Comparison of ENCODE assay signal across 14 cellular contexts in the genomic region with DNA sequence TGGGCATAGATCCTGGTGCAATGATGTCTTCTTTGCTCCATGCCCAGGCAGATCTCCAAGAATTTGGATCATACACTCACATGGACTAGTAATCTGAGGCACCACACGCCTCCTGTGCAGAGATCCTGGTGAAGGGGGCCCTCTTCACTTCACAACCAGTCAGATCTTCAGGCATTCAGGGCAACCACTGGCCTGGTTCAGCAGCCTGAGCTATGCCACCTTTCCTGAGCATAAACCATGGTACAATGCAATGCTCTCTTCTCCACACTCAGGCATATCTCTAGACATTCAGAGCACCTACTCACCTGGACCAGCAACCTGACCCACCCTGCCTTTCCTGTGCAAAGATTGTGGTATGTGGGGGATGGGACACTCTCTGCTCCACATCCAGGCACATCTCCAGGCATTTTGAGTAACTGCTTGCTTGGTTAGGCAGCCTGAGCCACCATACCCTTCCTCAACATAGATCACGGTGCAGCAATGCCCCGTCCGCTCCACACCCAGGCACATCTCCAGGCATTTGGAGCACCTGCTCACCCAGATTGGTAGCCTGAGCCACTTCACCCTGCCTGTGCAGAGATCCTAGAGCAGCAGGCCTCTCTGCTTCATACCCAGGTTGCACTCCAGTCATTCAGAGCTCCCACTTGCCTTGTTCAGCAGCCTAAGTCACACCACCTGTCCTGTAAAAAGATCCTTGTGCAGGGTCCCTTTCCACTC.
DNase-seq lines count a peak whose midpoint lies in the region; ATAC-seq, FAIRE-seq and TF ChIP-seq lines count a peak whose summit lies in the region.
"Had no signal": no experiment of that assay in that cellular context is flagged by ENCODE, and none has a peak within 500 bp of the region (broad histone marks: within the 10 kb centered on the region; RNA-seq: fewer than 3 reads in every experiment).

No MANE protein-coding gene starts in this region.

- H2BK5ac ChIP-seq in H1 (ENCODE audit: low read depth, low read length) = peak overlapping the region; percentile 44; the same call in 1 of the 2 replicates

- H4K8ac ChIP-seq in H1 (ENCODE audit: extremely low read depth, insufficient read depth, low read length) = no peak overlapping the region

- no peaks in the 10 kb centered on the region for H3K79me2 ChIP-seq in H1 (ENCODE audit: control insufficient read depth in 1 of 2, insufficient read depth in 2 of 2, low read length in 2 of 2)

- H3K4ac ChIP-seq in H1 (replicated peaks; ENCODE audit: insufficient read length, low read depth, low read length) = no peak overlapping the region

- no peak overlapping the region for H3K14ac ChIP-seq in H1 (ENCODE audit: insufficient read length)

- no peak overlapping the region for H3K9ac ChIP-seq in H1 (replicated peaks in 1 of 4; ENCODE audit: extremely low read depth in 1 of 4, low read depth in 3 of 4, low read length in 3 of 4)
- H3K9ac ChIP-seq: BLaER1 had no signal

- peak overlapping the region; percentile 30 for H3K27ac Mint-ChIP-seq in activated CD8-positive, alpha-beta T cell treated with anti-CD3 and anti-CD28 coated beads, Interleukin-2, amount 10 ng/mL, durations not matched to agents 7 days and 5 days
- H3K27ac Mint-ChIP-seq in activated CD8-positive, alpha-beta T cell treated with anti-CD3 and anti-CD28 coated beads for 36 hours = no peak overlapping the region
- H3K27ac Mint-ChIP-seq: H9 had no signal

- H2BK12ac ChIP-seq in H1 (ENCODE audit: low read depth, low read length) = no peak overlapping the region

- no peak overlapping the region for H3K18ac ChIP-seq in H1 (ENCODE audit: extremely low read depth, low read length)

- no peak overlapping the region for H3K4me2 ChIP-seq in H1 (ENCODE audit: insufficient read depth in 1 of 2, low read depth in 2 of 2, low read length in 2 of 2)
- H3K4me2 ChIP-seq: BLaER1 had no signal

- DNase-seq in activated CD8-positive, alpha-beta T cell treated with anti-CD3 and anti-CD28 coated beads, Interleukin-2, amount 10 ng/mL, durations not matched to agents 7 days and 5 days = no peak
- DNase-seq in activated CD8-positive, alpha-beta T cell treated with anti-CD3 and anti-CD28 coated beads for 36 hours = no peak
- DNase-seq in H1 (ENCODE audit: low read depth in 1 of 2, low spot score in 2 of 2) = no peak
- no peak for DNase-seq in upper lobe of left lung
- no peak for DNase-seq in RWPE1 (ENCODE audit: low spot score)
- DNase-seq: EL, NCI-H226 had no signal

- H3K27me3 Mint-ChIP-seq in activated CD8-positive, alpha-beta T cell treated with anti-CD3 and anti-CD28 coated beads, Interleukin-2, amount 10 ng/mL, durations not matched to agents 7 days and 5 days (ENCODE audit: low read depth) = peaks cover 2% of the 10 kb centered on the region
- H3K27me3 Mint-ChIP-seq in activated CD8-positive, alpha-beta T cell treated with anti-CD3 and anti-CD28 coated beads for 36 hours = no peaks in the 10 kb centered on the region
- H3K27me3 Mint-ChIP-seq: CD4-positive, alpha-beta memory T cell had no signal

- no peak overlapping the region for H3K4me3 ChIP-seq in H1 (ENCODE audit: extremely low read depth in 1 of 4, insufficient read depth in 2 of 4, low read depth in 3 of 4, low read length in 4 of 4)
- no peak overlapping the region for H3K4me3 ChIP-seq in upper lobe of left lung
- H3K4me3 ChIP-seq: BLaER1, SK-N-MC had no signal

- 91% methylated on average over 4 of the region's 4 CpGs; no CpG with 5 or more reads in 1 of the 2 experiments for WGBS in H1 (ENCODE audit: extremely low coverage in 1 of 2, insufficient coverage in 1 of 2, insufficient read length in 1 of 2, insufficient replicate concordance in 2 of 2, low coverage in 1 of 2, low lambda C conversion rate in 2 of 2, missing lambda C conversion rate in 1 of 2), 2 experiments
- WGBS in upper lobe of left lung, 2 donors = 75 to 91% methylated on average over 4 of the region's 4 CpGs

- H3K27ac ChIP-seq in H1 (ENCODE audit: low read depth, low read length) = no peak overlapping the region
- H3K27ac ChIP-seq in upper lobe of left lung = no peak overlapping the region
- H3K27ac ChIP-seq in RWPE1 = no peak overlapping the region
- H3K27ac ChIP-seq: BLaER1, SK-N-MC had no signal

- H3K4me1 Mint-ChIP-seq in activated CD8-positive, alpha-beta T cell treated with anti-CD3 and anti-CD28 coated beads, Interleukin-2, amount 10 ng/mL, durations not matched to agents 7 days and 5 days (ENCODE audit: low read depth) = peaks cover 24% of the 10 kb centered on the region
- peaks cover 23% of the 10 kb centered on the region for H3K4me1 Mint-ChIP-seq in activated CD8-positive, alpha-beta T cell treated with anti-CD3 and anti-CD28 coated beads for 36 hours (ENCODE audit: low read depth)

- intact Hi-C loops in activated CD8-positive, alpha-beta T cell treated with anti-CD3 and anti-CD28 coated beads for 36 hours (cut with micrococcal nuclease) = loop anchor here (5.0 kb wide), 1 partner anchor 285 kb away; no protein-coding TSS in a partner anchor

- H3K36me3 Mint-ChIP-seq in activated CD8-positive, alpha-beta T cell treated with anti-CD3 and anti-CD28 coated beads, Interleukin-2, amount 10 ng/mL, durations not matched to agents 7 days and 5 days (ENCODE audit: low read depth) = peaks cover 2% of the 10 kb centered on the region
- no peaks in the 10 kb centered on the region for H3K36me3 Mint-ChIP-seq in activated CD8-positive, alpha-beta T cell treated with anti-CD3 and anti-CD28 coated beads for 36 hours (ENCODE audit: low read depth)
- H3K36me3 Mint-ChIP-seq: CD4-positive, alpha-beta memory T cell had no signal

- peak; percentile 33 for ATAC-seq in activated CD8-positive, alpha-beta T cell treated with anti-CD3 and anti-CD28 coated beads, Interleukin-2, amount 10 ng/mL, durations not matched to agents 7 days and 5 days
- no peak for ATAC-seq in activated CD8-positive, alpha-beta T cell treated with anti-CD3 and anti-CD28 coated beads for 36 hours
- ATAC-seq in GM18511 (IDR thresholded peaks at IDR 0.05; ENCODE audit: unreplicated experiment) (peak; percentile 14), upper lobe of left lung (ENCODE audit: low FRiP score in 2 of 2) (peak; percentile 19 to 49), HG03469 (IDR thresholded peaks at IDR 0.05; ENCODE audit: unreplicated experiment) (no peak)

- H3K9me3 Mint-ChIP-seq in activated CD8-positive, alpha-beta T cell treated with anti-CD3 and anti-CD28 coated beads, Interleukin-2, amount 10 ng/mL, durations not matched to agents 7 days and 5 days (ENCODE audit: insufficient read depth) = no peaks in the 10 kb centered on the region
- H3K9me3 Mint-ChIP-seq in activated CD8-positive, alpha-beta T cell treated with anti-CD3 and anti-CD28 coated beads for 36 hours = no peaks in the 10 kb centered on the region

- H2AFZ ChIP-seq in H1 (ENCODE audit: low read length) = no peak overlapping the region; the same call in 1 of the 2 replicates

- H2BK120ac ChIP-seq in H1 (replicated peaks; ENCODE audit: low read depth, low read length) = no peak overlapping the region

- H4K20me1 ChIP-seq in H1 (replicated peaks in 1 of 2; ENCODE audit: control insufficient read depth in 1 of 2, insufficient read depth in 2 of 2, low read length in 2 of 2) = no peaks in the 10 kb centered on the region
- H4K20me1 ChIP-seq: BLaER1 had no signal

- H2BK15ac ChIP-seq in H1 (ENCODE audit: low read length) = no peak overlapping the region

- FAIRE-seq in H1 (lab: Jason Lieb, UNC) = no peak
- FAIRE-seq: HepG2 had no signal

- TF ChIP-seq RAD21 in H1 (IDR thresholded peaks at IDR 0.05 in 1 of 2, conservative IDR thresholded peaks at IDR 0.05 in 1 of 2; ENCODE audit: low read depth in 2 of 2, low read length in 2 of 2) = no peak

- H2BK20ac ChIP-seq in H1 (ENCODE audit: low read length) = no peak overlapping the region

- no peaks in the 10 kb centered on the region for H3K23me2 ChIP-seq in H1 (ENCODE audit: low read depth, low read length)

- no peak overlapping the region for H4K91ac ChIP-seq in H1 (replicated peaks; ENCODE audit: insufficient read length, low read length)

- no peaks in the 10 kb centered on the region for H3K27me3 ChIP-seq in H1 (replicated peaks in 1 of 4; ENCODE audit: control insufficient read depth in 3 of 4, extremely low read depth in 1 of 4, insufficient read depth in 3 of 4, low read length in 3 of 4)
- H3K27me3 ChIP-seq in upper lobe of left lung = no peaks in the 10 kb centered on the region
- H3K27me3 ChIP-seq: BLaER1 had no signal

- no peak for TF ChIP-seq CTCF in activated CD8-positive, alpha-beta T cell treated with anti-CD3 and anti-CD28 coated beads for 36 hours (IDR thresholded peaks at IDR 0.05)
- no peak for TF ChIP-seq CTCF in H1 (IDR thresholded peaks at IDR 0.05; ENCODE audit: control extremely low read depth in 1 of 3, insufficient read depth in 1 of 3, low read depth in 1 of 3, low read length in 3 of 3)
- TF ChIP-seq CTCF in upper lobe of left lung (IDR thresholded peaks at IDR 0.05) = no peak
- no peak for TF ChIP-seq CTCF in RWPE1 (conservative IDR thresholded peaks at IDR 0.05; ENCODE audit: low read depth)

- no peak for TF ChIP-seq POLR2A in H1 (IDR thresholded peaks at IDR 0.05; ENCODE audit: control extremely low read depth in 1 of 2, low read depth in 2 of 2, low read length in 2 of 2)
- TF ChIP-seq POLR2A in upper lobe of left lung (IDR thresholded peaks at IDR 0.05) = no peak

- no peaks in the 10 kb centered on the region; a peak in 1 of 8 replicates for H3K36me3 ChIP-seq in H1 (ENCODE audit: control insufficient read depth in 2 of 4, insufficient read depth in 4 of 4, low read length in 3 of 4)
- no peaks in the 10 kb centered on the region for H3K36me3 ChIP-seq in upper lobe of left lung
- H3K36me3 ChIP-seq: BLaER1 had no signal

- H2AK5ac ChIP-seq in H1 (ENCODE audit: low read depth, low read length) = no peak overlapping the region

- H3K4me1 ChIP-seq in H1 (replicated peaks in 1 of 4; ENCODE audit: control insufficient read depth in 3 of 4, insufficient read depth in 4 of 4, low read length in 3 of 4) (no peaks in the 10 kb centered on the region), upper lobe of left lung (no peaks in the 10 kb centered on the region)
- H3K4me1 ChIP-seq: BLaER1 had no signal

- H3K23ac ChIP-seq in H1 (ENCODE audit: insufficient read length) = no peak overlapping the region

- H3K79me1 ChIP-seq in H1 (ENCODE audit: low read depth, low read length) = no peaks in the 10 kb centered on the region

- TF ChIP-seq EP300 in H1 (IDR thresholded peaks at IDR 0.05; ENCODE audit: borderline replicate concordance in 1 of 2, low read depth in 2 of 2, low read length in 2 of 2) (no peak), upper lobe of left lung (IDR thresholded peaks at IDR 0.05) (no peak)

- no peak overlapping the region for H3K56ac ChIP-seq in H1 (replicated peaks; ENCODE audit: insufficient read length, low read depth, low read length)

- H3K9me3 ChIP-seq in H1 (ENCODE audit: insufficient read depth in 2 of 2, low read depth in 1 of 2, low read length in 1 of 2) = peaks cover 8 to 12% of the 10 kb centered on the region in 2 experiments; a peak in 3 of 4 replicates
- H3K9me3 ChIP-seq in upper lobe of left lung = no peaks in the 10 kb centered on the region
- H3K9me3 ChIP-seq: BLaER1 had no signal

- CTCF ChIA-PET in activated CD8-positive, alpha-beta T cell treated with anti-CD3 and anti-CD28 coated beads, Interleukin-2, amount 10 ng/mL, durations not matched to agents 7 days and 5 days (lab: Charles Lee) = interaction anchor here (0.6 to 1.5 kb wide), 11 partner anchors 9 to 478 kb away, joined by 3 to 13 read pairs (median 3); no protein-coding TSS in a partner anchor
- CTCF ChIA-PET in activated CD8-positive, alpha-beta T cell treated with anti-CD3 and anti-CD28 coated beads for 36 hours (lab: Charles Lee) = interaction anchor here (0.7 to 1.8 kb wide), 20 partner anchors 7 to 830 kb away, joined by 3 to 8 read pairs (median 4); no protein-coding TSS in a partner anchor
- CTCF ChIA-PET in H1 (lab: Charles Lee; ENCODE audit: partially characterized antibody) (interaction anchor here (0.6 to 1.7 kb wide), 33 partner anchors 9 to 1379 kb away, joined by 3 to 7 read pairs (median 4); no protein-coding TSS in a partner anchor), RWPE1 (lab: Yijun Ruan, JAX) (interaction anchor here (0.5 to 1.2 kb wide), 2 partner anchors 321 to 369 kb away, joined by 3 to 5 read pairs; no protein-coding TSS in a partner anchor)

- POLR2A ChIA-PET in activated CD8-positive, alpha-beta T cell treated with anti-CD3 and anti-CD28 coated beads, Interleukin-2, amount 10 ng/mL, durations not matched to agents 7 days and 5 days (lab: Charles Lee) = no interaction called here
- POLR2A ChIA-PET in activated CD8-positive, alpha-beta T cell treated with anti-CD3 and anti-CD28 coated beads for 36 hours (lab: Charles Lee) = no interaction called here
- POLR2A ChIA-PET in H1 (lab: Charles Lee; ENCODE audit: partially characterized antibody) (no interaction called here), RWPE1 (lab: Yijun Ruan, JAX; ENCODE audit: low non-redundant PET) (no interaction called here)

- no peak overlapping the region for H3K4me3 Mint-ChIP-seq in activated CD8-positive, alpha-beta T cell treated with anti-CD3 and anti-CD28 coated beads, Interleukin-2, amount 10 ng/mL, durations not matched to agents 7 days and 5 days
- H3K4me3 Mint-ChIP-seq in activated CD8-positive, alpha-beta T cell treated with anti-CD3 and anti-CD28 coated beads for 36 hours = no peak overlapping the region
- H3K4me3 Mint-ChIP-seq: H9 had no signal

- H4K5ac ChIP-seq in H1 (ENCODE audit: insufficient read length, low read depth, low read length) = no peak overlapping the region

Comparison
In these comparisons a context has a peak if more than half of its experiments do, and no peak if none do; other contexts are left out.
1. ATAC-seq: peak in activated CD8-positive, alpha-beta T cell treated with anti-CD3 and anti-CD28 coated beads, Interleukin-2, amount 10 ng/mL, durations not matched to agents 7 days and 5 days (single experiment), GM18511 (single experiment) and upper lobe of left lung (2 of 2); none in activated CD8-positive, alpha-beta T cell treated with anti-CD3 and anti-CD28 coated beads for 36 hours (single experiment) and HG03469 (single experiment).